In the genomic region with DNA sequence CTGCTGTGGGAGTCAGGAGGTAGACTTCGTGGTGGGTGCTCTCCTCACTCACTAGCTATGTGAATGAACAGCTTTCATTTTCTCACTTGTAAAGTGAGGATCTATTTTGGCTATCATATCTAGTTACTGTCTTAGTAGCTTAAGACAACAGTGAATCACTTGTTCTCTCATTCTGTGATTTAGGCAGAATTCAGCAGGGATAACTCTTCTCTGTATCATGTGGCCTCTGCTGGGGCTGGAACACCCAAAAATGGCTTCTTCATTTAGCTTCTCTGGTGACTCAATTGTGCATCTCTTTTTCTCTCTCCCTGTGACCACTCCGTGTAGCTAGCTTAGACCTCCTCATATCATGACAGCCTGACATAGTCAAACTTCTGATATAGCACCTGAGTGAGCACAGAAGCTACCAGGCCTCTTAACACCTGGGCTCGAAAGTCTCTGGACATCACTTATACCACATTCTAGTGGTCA, we compare ENCODE assay signal across 21 cellular contexts.
DNase-seq lines count a peak whose midpoint lies in the region; ATAC-seq and TF ChIP-seq lines count a peak whose summit lies in the region.
"Had no signal": no experiment of that assay in that cellular context is flagged by ENCODE, and none has a peak within 500 bp of the region (broad histone marks: within the 10 kb centered on the region; RNA-seq: fewer than 3 reads in every experiment).

No MANE protein-coding gene starts in this region.

- H4K20me1 ChIP-seq in KMS-11 (ENCODE audit: insufficient read depth) = no peaks in the 10 kb centered on the region

- peaks cover 5% of the 10 kb centered on the region; the same call in 1 of the 2 replicates for H3K79me2 ChIP-seq in KMS-11 (ENCODE audit: insufficient read depth, low read depth)

- no peak overlapping the region; the same call in 1 of the 2 replicates for H3K27ac ChIP-seq in KMS-11
- peak overlapping the region; percentile 20 for H3K27ac ChIP-seq in brain microvascular endothelial cell
- H3K27ac ChIP-seq in subcutaneous abdominal adipose tissue (ENCODE audit: low read depth, low read length) = peak overlapping the region; percentile 38
- peak overlapping the region in 1 of 4 donors; percentile 68 for H3K27ac ChIP-seq in body of pancreas
- H3K27ac ChIP-seq: sigmoid colon had no signal

- H3K4me3 ChIP-seq in KMS-11 (IDR thresholded peaks at IDR 0.05; ENCODE audit: insufficient read depth, low read depth, low read length) = no peak overlapping the region
- H3K4me3 ChIP-seq in brain microvascular endothelial cell (ENCODE audit: low read depth, low read length) = no peak overlapping the region
- H3K4me3 ChIP-seq in subcutaneous abdominal adipose tissue (ENCODE audit: low read depth in 1 of 5, low read length in 5 of 5) = no peak overlapping the region
- H3K4me3 ChIP-seq in body of pancreas = no peak overlapping the region
- H3K4me3 ChIP-seq: sigmoid colon had no signal

- H3K27me3 ChIP-seq in KMS-11 (ENCODE audit: insufficient read depth, low read depth) = no peaks in the 10 kb centered on the region
- H3K27me3 ChIP-seq in brain microvascular endothelial cell (replicated peaks) = no peaks in the 10 kb centered on the region
- no peaks in the 10 kb centered on the region for H3K27me3 ChIP-seq in subcutaneous abdominal adipose tissue (ENCODE audit: control insufficient read depth in 5 of 5, insufficient read depth in 4 of 5, low read length in 5 of 5)
- no peaks in the 10 kb centered on the region for H3K27me3 ChIP-seq in body of pancreas
- H3K27me3 ChIP-seq: sigmoid colon had no signal

- no peak for DNase-seq in activated T-cell treated with anti-CD3 and anti-CD28 coated beads, Interleukin-2, amount 50 U/mL, for 4 hours
- DNase-seq in activated T-cell treated with anti-CD3 and anti-CD28 coated beads, Interleukin-2, amount 50 U/mL, for 48 hours = no peak
- peak; percentile 24 for DNase-seq in brain microvascular endothelial cell
- no peak for DNase-seq in NCI-H146 (lab: John Stamatoyannopoulos, UW)
- DNase-seq in body of pancreas = no peak
- no peak for DNase-seq in midbrain (lab: John Stamatoyannopoulos, UW)
- DNase-seq: activated CD8-positive, alpha-beta T cell treated with anti-CD3 and anti-CD28 coated beads for 36 hours; CD8-positive, alpha-beta T cell; EL; H9; left cardiac atrium; NCI-H2081 treated with DMSO at 0.1 percent for 48 hours; NCI-H69; occipital lobe; sigmoid colon; stimulated activated CD4-positive, alpha-beta T cell treated with anti-CD3 and anti-CD28 coated beads, Interleukin-4, amount 100 ng/mL, for 1 hour; stimulated activated CD8-positive, alpha-beta memory T cell treated with anti-CD3 and anti-CD28 coated beads, Interleukin-4, amount 100 ng/mL, for 48 hours; trophoblast cell had no signal

- in situ Hi-C loops in brain microvascular endothelial cell (cut with HindIII; ENCODE audit: low pct_ligation_motif_present, low sequenced_read_pairs) = no loop called here

- H2AFZ ChIP-seq in KMS-11 (ENCODE audit: low read depth) = peak overlapping the region; percentile 28; the same call in 1 of the 2 replicates

- no peak overlapping the region for H3K4me3 Mint-ChIP-seq in activated T-cell treated with anti-CD3 and anti-CD28 coated beads, Interleukin-2, amount 50 U/mL, for 4 hours
- H3K4me3 Mint-ChIP-seq: activated CD8-positive, alpha-beta T cell treated with anti-CD3 and anti-CD28 coated beads for 36 hours; CD8-positive, alpha-beta T cell; H9 had no signal

- H3K9me3 ChIP-seq in subcutaneous abdominal adipose tissue (ENCODE audit: control insufficient read depth in 5 of 5, low read length in 5 of 5) (no peaks in the 10 kb centered on the region), body of pancreas (no peaks in the 10 kb centered on the region)
- H3K9me3 ChIP-seq: sigmoid colon had no signal

- TF ChIP-seq CTCF in KMS-11 (conservative IDR thresholded peaks at IDR 0.05; ENCODE audit: low read depth, low read length) (no peak), brain microvascular endothelial cell (IDR thresholded peaks at IDR 0.05; ENCODE audit: low read depth, low read length, missing control alignments) (no peak), body of pancreas (IDR thresholded peaks at IDR 0.05) (no peak)

- peaks cover 14% of the 10 kb centered on the region for H3K4me1 Mint-ChIP-seq in activated T-cell treated with anti-CD3 and anti-CD28 coated beads, Interleukin-2, amount 50 U/mL, for 4 hours (ENCODE audit: low read depth)

- no peaks in the 10 kb centered on the region for H3K27me3 Mint-ChIP-seq in activated T-cell treated with anti-CD3 and anti-CD28 coated beads, Interleukin-2, amount 50 U/mL, for 4 hours (ENCODE audit: low read depth)
- H3K27me3 Mint-ChIP-seq: activated CD8-positive, alpha-beta T cell treated with anti-CD3 and anti-CD28 coated beads for 36 hours had no signal

- WGBS in body of pancreas, 2 donors = 72 to 85% methylated on average over 3 of the region's 3 CpGs

- peak; percentile 53 to 63 for ATAC-seq in activated T-cell treated with anti-CD3 and anti-CD28 coated beads, Interleukin-2, amount 50 U/mL, for 4 hours
- ATAC-seq in body of pancreas = no peak
- ATAC-seq: activated CD8-positive, alpha-beta T cell treated with anti-CD3 and anti-CD28 coated beads for 36 hours; CD8-positive, alpha-beta T cell; left cardiac atrium; SK-N-SH treated with all-trans-retinoic acid at 6 μM for 48 hours had no signal

- intact Hi-C loops in body of pancreas (cut with DNase I) = loop anchor here (10.0 kb wide), 1 partner anchor 117 kb away; no protein-coding TSS in a partner anchor

- H3K36me3 ChIP-seq in KMS-11 (ENCODE audit: insufficient read depth) (no peaks in the 10 kb centered on the region), brain microvascular endothelial cell (replicated peaks) (no peaks in the 10 kb centered on the region), subcutaneous abdominal adipose tissue (ENCODE audit: control insufficient read depth in 5 of 5, insufficient read depth in 5 of 5, low read length in 5 of 5) (no peaks in the 10 kb centered on the region), body of pancreas (replicated peaks in 1 of 2; ENCODE audit: insufficient read depth in 1 of 2, low read depth in 2 of 2) (no peaks in the 10 kb centered on the region)
- H3K36me3 ChIP-seq: sigmoid colon had no signal

- no peaks in the 10 kb centered on the region for H3K9me3 Mint-ChIP-seq in activated T-cell treated with anti-CD3 and anti-CD28 coated beads, Interleukin-2, amount 50 U/mL, for 4 hours
- H3K9me3 Mint-ChIP-seq: activated CD8-positive, alpha-beta T cell treated with anti-CD3 and anti-CD28 coated beads for 36 hours; CD8-positive, alpha-beta T cell; H9 had no signal

- no peaks in the 10 kb centered on the region for H3K36me3 Mint-ChIP-seq in activated T-cell treated with anti-CD3 and anti-CD28 coated beads, Interleukin-2, amount 50 U/mL, for 4 hours (ENCODE audit: insufficient read depth)

- H3K9ac ChIP-seq in KMS-11 = no peak overlapping the region
- H3K9ac ChIP-seq in subcutaneous abdominal adipose tissue (ENCODE audit: low read length in 5 of 5) = no peak overlapping the region

- no peak for TF ChIP-seq POLR2A in body of pancreas (IDR thresholded peaks at IDR 0.05)

- H3K4me1 ChIP-seq in KMS-11 (ENCODE audit: low read depth, poor library complexity, severe bottlenecking) (peaks cover 97% of the 10 kb centered on the region), subcutaneous abdominal adipose tissue (ENCODE audit: control insufficient read depth in 5 of 5, insufficient read depth in 5 of 5, low read length in 5 of 5) (peaks cover 5 to 34% (median 23%) of the 10 kb centered on the region in 5 donors), body of pancreas (peaks cover 32% of the 10 kb centered on the region)
- H3K4me1 ChIP-seq: sigmoid colon had no signal

- peak overlapping the region; percentile 35 for H3K4me2 ChIP-seq in KMS-11
